ENCODE assay signal across 12 cellular contexts in genomic region chr18:79798346-79798998, GRCh38. TPM values are rescaled to one million over a fixed set of nuclear protein-coding genes. Genes with fewer than 3 reads are reported as not detected.
DNase-seq lines count a peak whose midpoint lies in the region; TF ChIP-seq lines count a peak whose summit lies in the region.
"Had no signal": no experiment of that assay in that cellular context is flagged by ENCODE, and none has a peak within 500 bp of the region (broad histone marks: within the 10 kb centered on the region; RNA-seq: fewer than 3 reads in every experiment).

No MANE protein-coding gene starts in this region.

- no peak overlapping the region for H2AFZ ChIP-seq in osteoblast (ENCODE audit: low read length)

- intact Hi-C loops in left ventricle myocardium inferior (cut with micrococcal nuclease), result no loop called here

- POLR2A ChIA-PET in BJ (lab: Charles Lee), result no interaction called here

- no peak for DNase-seq in BJ (ENCODE audit: low read depth)
- peak; percentile 18 for DNase-seq in NCI-H69 (lab: John Stamatoyannopoulos, UW)
- no peak for DNase-seq in left ventricle myocardium inferior
- DNase-seq in osteoblast (ENCODE audit: insufficient read length, low spot score, missing footprints), result peak; percentile 38
- DNase-seq in T-helper 9 cell, result no peak
- no peak for DNase-seq in NCI-H526 treated with DMSO at 0.1 percent for 48 hours (lab: John Stamatoyannopoulos, UW)
- DNase-seq in anterior cingulate cortex (lab: John Stamatoyannopoulos, UW), result no peak
- DNase-seq in BE2C, result no peak
- DNase-seq: NCI-H2171; stimulated activated CD4-positive, alpha-beta T cell treated with anti-CD3 and anti-CD28 coated beads, Interleukin-1b, Interleukin-23, amount 100 ng/mL, for 48 hours; uterus had no signal

- H3K79me2 ChIP-seq in osteoblast (ENCODE audit: insufficient read depth, low read length), result no peaks in the 10 kb centered on the region

- peak overlapping the region; percentile 3; the same call in 1 of the 2 replicates for H3K4me3 ChIP-seq in BJ (ENCODE audit: low read depth, low read length)
- H3K4me3 ChIP-seq in left ventricle myocardium inferior, result peak overlapping the region; percentile 57
- no peak overlapping the region for H3K4me3 ChIP-seq in osteoblast (ENCODE audit: insufficient read depth, low read length)
- no peak overlapping the region for H3K4me3 ChIP-seq in BE2C (ENCODE audit: low read depth, low read length)
- H3K4me3 ChIP-seq: uterus had no signal

- TF ChIP-seq CTCF in BJ (IDR thresholded peaks at IDR 0.05; ENCODE audit: insufficient read depth, low read depth, low read length), result no peak
- TF ChIP-seq CTCF in left ventricle myocardium inferior (IDR thresholded peaks at IDR 0.05; ENCODE audit: borderline replicate concordance), result no peak
- no peak for TF ChIP-seq CTCF in osteoblast (IDR thresholded peaks at IDR 0.05; ENCODE audit: extremely low read depth, low read depth, low read length)
- TF ChIP-seq CTCF in BE2C (IDR thresholded peaks at IDR 0.05; ENCODE audit: low read depth, low read length), result no peak

- H3K27me3 ChIP-seq in BJ (ENCODE audit: control insufficient read depth, insufficient read depth, low read length) (peaks cover 33% of the 10 kb centered on the region), left ventricle myocardium inferior (ENCODE audit: low read depth) (peaks cover 94% of the 10 kb centered on the region), osteoblast (ENCODE audit: insufficient read depth, low read length) (peaks cover 42% of the 10 kb centered on the region), BE2C (peaks cover 34% of the 10 kb centered on the region)

- H3K4me1 ChIP-seq in left ventricle myocardium inferior (peaks cover 24% of the 10 kb centered on the region), osteoblast (ENCODE audit: insufficient read depth, low read length) (peaks cover 3% of the 10 kb centered on the region), BE2C (no peaks in the 10 kb centered on the region)

- no peaks in the 10 kb centered on the region for H4K20me1 ChIP-seq in osteoblast (ENCODE audit: insufficient read depth, low read length)

- H3K36me3 ChIP-seq in BJ (ENCODE audit: control insufficient read depth, insufficient read depth, low read length) (no peaks in the 10 kb centered on the region), left ventricle myocardium inferior (no peaks in the 10 kb centered on the region), osteoblast (ENCODE audit: insufficient read depth, low read length) (no peaks in the 10 kb centered on the region), BE2C (no peaks in the 10 kb centered on the region)
- H3K36me3 ChIP-seq: uterus had no signal

- no peaks in the 10 kb centered on the region for H3K9me3 ChIP-seq in left ventricle myocardium inferior (replicated peaks)
- H3K9me3 ChIP-seq in osteoblast (ENCODE audit: low read depth, low read length), result no peaks in the 10 kb centered on the region
- no peaks in the 10 kb centered on the region for H3K9me3 ChIP-seq in BE2C
- H3K9me3 ChIP-seq: uterus had no signal

- CTCF ChIA-PET in BJ (lab: Yijun Ruan, JAX), result no interaction called here

- H3K27ac ChIP-seq in left ventricle myocardium inferior (replicated peaks), result no peak overlapping the region
- H3K27ac ChIP-seq in osteoblast (ENCODE audit: low read depth, low read length), result no peak overlapping the region
- H3K27ac ChIP-seq: uterus had no signal

- H3K4me2 ChIP-seq in osteoblast (ENCODE audit: insufficient read depth, low read length), result no peak overlapping the region

RNA-seq across cellular contexts. Expression of gene KCNG2, which starts 0.7 kb away (rescaled TPM):
- polyA plus RNA-seq in BJ (2011; rRNA removed), result not detected in 2 replicates
- not detected in 2 replicates for polyA minus RNA-seq in BJ (2011; rRNA and poly(A)+ RNA removed)
- total RNA-seq in left ventricle myocardium inferior (not detected), osteoblast (not detected in 2 replicates)
- polyA plus RNA-seq in BE2C (2012; ENCODE audit: insufficient read depth, insufficient read length, low read depth), result 2.8 TPM
- total RNA-seq: kidney epithelial cell had no signal

Comparison
In these comparisons a context has a peak if more than half of its experiments do, and no peak if none do; other contexts are left out.
1. DNase-seq: peak in NCI-H69 (single experiment) and osteoblast (single experiment); none in BJ (single experiment), left ventricle myocardium inferior (single experiment), T-helper 9 cell (single experiment), NCI-H526 treated with DMSO at 0.1 percent for 48 hours (single experiment), anterior cingulate cortex (0 of 58) and BE2C (single experiment).
2. H3K4me3 ChIP-seq: peak in BJ (single experiment) and left ventricle myocardium inferior (single experiment); none in osteoblast (single experiment) and BE2C (single experiment).